Comparison of ENCODE assay signal across 29 cellular contexts in genomic region chr22:44901301-44901700, GRCh38.
DNase-seq lines count a peak whose midpoint lies in the region; TF ChIP-seq lines count a peak whose summit lies in the region.
"Had no signal": no experiment of that assay in that cellular context is flagged by ENCODE, and none has a peak within 500 bp of the region (broad histone marks: within the 10 kb centered on the region; RNA-seq: fewer than 3 reads in every experiment).

No MANE protein-coding gene starts in this region.

- H3K4me3 ChIP-seq in cardiac fibroblast (replicated peaks in 1 of 2; ENCODE audit: low read depth in 2 of 2, low read length in 2 of 2) (no peak overlapping the region), fibroblast of the aortic adventitia (ENCODE audit: low read depth, low read length) (no peak overlapping the region), tibial artery (no peak overlapping the region)
- H3K4me3 ChIP-seq: MG63, skin epidermis, thoracic aorta, vagina had no signal

- intact Hi-C loops in tibial artery (cut with DNase I; ENCODE audit: low total_unique reads), result no loop called here

- peaks cover 11% of the 10 kb centered on the region for H3K9me3 Mint-ChIP-seq in activated CD4-positive, alpha-beta memory T cell treated with anti-CD3 and anti-CD28 coated beads, Interleukin-2, amount 10 ng/mL, durations not matched to agents 7 days and 5 days

- H3K36me3 ChIP-seq in tibial artery, result no peaks in the 10 kb centered on the region
- H3K36me3 ChIP-seq: MG63, thoracic aorta had no signal

- CTCF ChIA-PET in activated CD4-positive, alpha-beta memory T cell treated with anti-CD3 and anti-CD28 coated beads, Interleukin-2, amount 10 ng/mL, durations not matched to agents 7 days and 5 days (lab: Charles Lee), result no interaction called here

- no peak overlapping the region for H3K4me3 Mint-ChIP-seq in activated CD4-positive, alpha-beta memory T cell treated with anti-CD3 and anti-CD28 coated beads, Interleukin-2, amount 10 ng/mL, durations not matched to agents 7 days and 5 days
- H3K4me3 Mint-ChIP-seq: activated naive CD8-positive, alpha-beta T cell treated with anti-CD3 and anti-CD28 coated beads for 36 hours; CD4-positive, alpha-beta memory T cell; naive thymus-derived CD4-positive, alpha-beta T cell; stimulated activated naive CD8-positive, alpha-beta T cell treated with anti-CD3 and anti-CD28 coated beads, Interleukin-15, Interleukin-2, amounts not matched to agents 100 ng/mL and 50 ng/mL, for 24 hours had no signal

- H3K9me3 ChIP-seq in tibial artery, result peaks cover 5 to 31% (median 22%) of the 10 kb centered on the region in 3 donors

- no peak for TF ChIP-seq CTCF in cardiac fibroblast (IDR thresholded peaks at IDR 0.05; ENCODE audit: low read depth, low read length)
- TF ChIP-seq CTCF in fibroblast of the aortic adventitia (IDR thresholded peaks at IDR 0.05; ENCODE audit: insufficient read depth, low read length), result no peak
- TF ChIP-seq CTCF in tibial artery (IDR thresholded peaks at IDR 0.05), result no peak

- H3K4me1 ChIP-seq in tibial artery, result no peaks in the 10 kb centered on the region
- H3K4me1 ChIP-seq: vagina had no signal

- no peak overlapping the region for H3K27ac ChIP-seq in tibial artery
- H3K27ac ChIP-seq: skin epidermis, thoracic aorta, vagina had no signal

- peak; percentile 15 for DNase-seq in NCI-H2196 (lab: John Stamatoyannopoulos, UW; ENCODE audit: unreplicated experiment)
- DNase-seq in NCI-H2196 treated with DMSO at 0.1 percent for 48 hours (lab: John Stamatoyannopoulos, UW; ENCODE audit: unreplicated experiment), result no peak
- DNase-seq in cardiac fibroblast (ENCODE audit: low read depth in 2 of 2), result peak; percentile 7 to 9
- DNase-seq in fibroblast of the aortic adventitia (ENCODE audit: low read depth), result peak; percentile 16
- no peak for DNase-seq in T-helper 9 cell
- no peak for DNase-seq in tibial artery
- DNase-seq in HUDEP-2 (lab: John Stamatoyannopoulos, UW; ENCODE audit: unreplicated experiment in 76 of 76), result no peak
- DNase-seq in activated CD4-positive, alpha-beta memory T cell treated with anti-CD3 and anti-CD28 coated beads, Interleukin-2, amount 10 ng/mL, durations not matched to agents 7 days and 5 days, result no peak
- DNase-seq: activated CD4-positive, CD25-positive, alpha-beta regulatory T cell treated with anti-CD3 and anti-CD28 coated beads, Interleukin-2, amount 50 U/mL, for 72 hours; activated effector memory CD4-positive, alpha-beta T cell treated with anti-CD3 and anti-CD28 coated beads, Interleukin-2, amount 50 U/mL, for 16 hours; activated naive CD8-positive, alpha-beta T cell treated with anti-CD3 and anti-CD28 coated beads for 36 hours; activated T-cell treated with anti-CD3 and anti-CD28 coated beads for 4 hours; AML-193; CD4-positive, alpha-beta memory T cell; cerebellar nuclear complex; DMS153; GF-D8; left ventricle myocardium superior; MG63; midbrain; naive thymus-derived CD4-positive, alpha-beta T cell; NCI-H1417 treated with DMSO at 0.1 percent for 48 hours; NCI-H2107; occipital lobe had no signal

- H3K27ac Mint-ChIP-seq in activated CD4-positive, alpha-beta memory T cell treated with anti-CD3 and anti-CD28 coated beads, Interleukin-2, amount 10 ng/mL, durations not matched to agents 7 days and 5 days, result no peak overlapping the region
- H3K27ac Mint-ChIP-seq: activated naive CD8-positive, alpha-beta T cell treated with anti-CD3 and anti-CD28 coated beads for 36 hours; CD4-positive, alpha-beta memory T cell; IgD-negative memory B cell; naive thymus-derived CD4-positive, alpha-beta T cell; stimulated activated naive CD8-positive, alpha-beta T cell treated with anti-CD3 and anti-CD28 coated beads, Interleukin-15, Interleukin-2, amounts not matched to agents 100 ng/mL and 50 ng/mL, for 24 hours had no signal

- no peaks in the 10 kb centered on the region for H3K36me3 Mint-ChIP-seq in activated CD4-positive, alpha-beta memory T cell treated with anti-CD3 and anti-CD28 coated beads, Interleukin-2, amount 10 ng/mL, durations not matched to agents 7 days and 5 days (ENCODE audit: low read depth)
- H3K36me3 Mint-ChIP-seq: activated naive CD8-positive, alpha-beta T cell treated with anti-CD3 and anti-CD28 coated beads for 36 hours; IgD-negative memory B cell had no signal

- no peaks in the 10 kb centered on the region for H3K4me1 Mint-ChIP-seq in activated CD4-positive, alpha-beta memory T cell treated with anti-CD3 and anti-CD28 coated beads, Interleukin-2, amount 10 ng/mL, durations not matched to agents 7 days and 5 days
- H3K4me1 Mint-ChIP-seq: activated naive CD8-positive, alpha-beta T cell treated with anti-CD3 and anti-CD28 coated beads for 36 hours; CD4-positive, alpha-beta memory T cell; IgD-negative memory B cell; naive thymus-derived CD4-positive, alpha-beta T cell had no signal

- POLR2A ChIA-PET in activated CD4-positive, alpha-beta memory T cell treated with anti-CD3 and anti-CD28 coated beads, Interleukin-2, amount 10 ng/mL, durations not matched to agents 7 days and 5 days (lab: Charles Lee), result no interaction called here

- H3K27me3 ChIP-seq in tibial artery, result no peaks in the 10 kb centered on the region
- H3K27me3 ChIP-seq: vagina had no signal

- peaks cover 19% of the 10 kb centered on the region for H3K27me3 Mint-ChIP-seq in activated CD4-positive, alpha-beta memory T cell treated with anti-CD3 and anti-CD28 coated beads, Interleukin-2, amount 10 ng/mL, durations not matched to agents 7 days and 5 days

Comparison
In these comparisons a context has a peak if more than half of its experiments do, and no peak if none do; other contexts are left out.
1. DNase-seq: peak in NCI-H2196 (single experiment), cardiac fibroblast (2 of 2) and fibroblast of the aortic adventitia (single experiment); none in NCI-H2196 treated with DMSO at 0.1 percent for 48 hours (single experiment), T-helper 9 cell (single experiment), tibial artery (0 of 2), HUDEP-2 (0 of 76) and activated CD4-positive, alpha-beta memory T cell treated with anti-CD3 and anti-CD28 coated beads, Interleukin-2, amount 10 ng/mL, durations not matched to agents 7 days and 5 days (single experiment).